Comparison of ENCODE assay signal across 12 cellular contexts in genomic region chr2:163667064-163667887, GRCh38.
DNase-seq lines count a peak whose midpoint lies in the region; ATAC-seq and TF ChIP-seq lines count a peak whose summit lies in the region.
"Had no signal": no experiment of that assay in that cellular context is flagged by ENCODE, and none has a peak within 500 bp of the region (broad histone marks: within the 10 kb centered on the region; RNA-seq: fewer than 3 reads in every experiment).

No MANE protein-coding gene starts in this region.

- no peaks in the 10 kb centered on the region for H3K36me3 ChIP-seq in thoracic aorta

- peak; percentile 95 for ATAC-seq in left ventricle myocardium superior
- peak; percentile 85 for ATAC-seq in thoracic aorta (ENCODE audit: insufficient number of reproducible peaks, low FRiP score, low read depth)

- H3K27ac Mint-ChIP-seq in immature natural killer cell, result no peak overlapping the region
- H3K27ac Mint-ChIP-seq: stimulated activated naive CD8-positive, alpha-beta T cell treated with anti-CD3 and anti-CD28 coated beads, Interleukin-15, Interleukin-2, amounts not matched to agents 100 ng/mL and 50 ng/mL, for 24 hours; T-helper 1 cell treated with Interleukin-12 subunit alpha and Interleukin-12 subunit beta and Interleukin-4 antibody, amounts not matched to agents 30 μg/mL and 1 μg/mL, for 36 hours had no signal

- H3K4me1 ChIP-seq in thoracic aorta (ENCODE audit: control insufficient read depth in 1 of 2, low read depth in 2 of 2), result peaks cover 21 to 48% of the 10 kb centered on the region in 2 donors
- H3K4me1 ChIP-seq: psoas muscle had no signal

- DNase-seq in HS-27A (ENCODE audit: low read depth) (peak; percentile 65), astrocyte of the spinal cord (ENCODE audit: low read depth, low spot score) (peak; percentile 93), left ventricle myocardium superior (no peak), thoracic aorta (ENCODE audit: low spot score) (no peak), HUDEP-2 (lab: John Stamatoyannopoulos, UW; ENCODE audit: unreplicated experiment in 76 of 76) (no peak), NCI-H1048 (lab: John Stamatoyannopoulos, UW) (no peak), immature natural killer cell (no peak)
- no peak for DNase-seq in activated CD4-positive, alpha-beta T cell treated with anti-CD3 and anti-CD28 coated beads for 48 hours
- DNase-seq: activated effector memory CD4-positive, alpha-beta T cell treated with Interleukin-2 at 50 U/mL for 16 hours; psoas muscle had no signal

- no peak for TF ChIP-seq CTCF in astrocyte of the spinal cord (IDR thresholded peaks at IDR 0.05; ENCODE audit: low read depth, low read length)
- TF ChIP-seq CTCF in thoracic aorta (IDR thresholded peaks at IDR 0.05), result no peak

- H3K36me3 Mint-ChIP-seq in immature natural killer cell, result peaks cover 0 to 3% (median 0%) of the 10 kb centered on the region in 3 donors

- H3K27me3 Mint-ChIP-seq in immature natural killer cell (ENCODE audit: low read depth in 3 of 3), result peaks cover 0 to 2% (median 0%) of the 10 kb centered on the region in 3 donors
- H3K27me3 Mint-ChIP-seq: stimulated activated naive CD8-positive, alpha-beta T cell treated with anti-CD3 and anti-CD28 coated beads, Interleukin-15, Interleukin-2, amounts not matched to agents 100 ng/mL and 50 ng/mL, for 24 hours had no signal

- intact Hi-C loops in left ventricle myocardium superior (cut with micrococcal nuclease), result no loop called here

- no peak overlapping the region for H3K4me3 Mint-ChIP-seq in immature natural killer cell
- H3K4me3 Mint-ChIP-seq: stimulated activated naive CD8-positive, alpha-beta T cell treated with anti-CD3 and anti-CD28 coated beads, Interleukin-15, Interleukin-2, amounts not matched to agents 100 ng/mL and 50 ng/mL, for 24 hours; T-helper 1 cell treated with Interleukin-12 subunit alpha and Interleukin-12 subunit beta and Interleukin-4 antibody, amounts not matched to agents 30 μg/mL and 1 μg/mL, for 36 hours had no signal

- no peaks in the 10 kb centered on the region for H3K4me1 Mint-ChIP-seq in immature natural killer cell

- H3K27me3 ChIP-seq in thoracic aorta (replicated peaks; ENCODE audit: insufficient read depth), result no peaks in the 10 kb centered on the region

- H3K4me3 ChIP-seq in astrocyte of the spinal cord (ENCODE audit: low read depth, low read length), result no peak overlapping the region
- no peak overlapping the region for H3K4me3 ChIP-seq in thoracic aorta
- H3K4me3 ChIP-seq: psoas muscle had no signal

- H3K9me3 ChIP-seq in thoracic aorta, result no peaks in the 10 kb centered on the region
- H3K9me3 ChIP-seq: psoas muscle had no signal

- H3K27ac ChIP-seq in thoracic aorta, result peak overlapping the region; percentile 28 to 61
- H3K27ac ChIP-seq: psoas muscle had no signal

- in situ Hi-C loops in astrocyte of the spinal cord (cut with HindIII; ENCODE audit: low sequenced_read_pairs), result no loop called here

- H3K9me3 Mint-ChIP-seq in immature natural killer cell, result peaks cover 5 to 48% (median 11%) of the 10 kb centered on the region in 6 donors
- H3K9me3 Mint-ChIP-seq: stimulated activated naive CD8-positive, alpha-beta T cell treated with anti-CD3 and anti-CD28 coated beads, Interleukin-15, Interleukin-2, amounts not matched to agents 100 ng/mL and 50 ng/mL, for 24 hours; T-helper 1 cell treated with Interleukin-12 subunit alpha and Interleukin-12 subunit beta and Interleukin-4 antibody, amounts not matched to agents 30 μg/mL and 1 μg/mL, for 36 hours had no signal

Comparison
In these comparisons a context has a peak if more than half of its experiments do, and no peak if none do; other contexts are left out.
1. DNase-seq: peak in HS-27A (single experiment) and astrocyte of the spinal cord (single experiment); none in left ventricle myocardium superior (single experiment), thoracic aorta (single experiment), HUDEP-2 (0 of 76), NCI-H1048 (single experiment), immature natural killer cell (0 of 3) and activated CD4-positive, alpha-beta T cell treated with anti-CD3 and anti-CD28 coated beads for 48 hours (single experiment).